In genomic region chr11:66961814-66962213, GRCh38 we compare ENCODE assay signal across 21 cellular contexts. TPM values are rescaled to one million over a fixed set of nuclear protein-coding genes. Genes with fewer than 3 reads are reported as not detected.
"Had no signal": no experiment of that assay in that cellular context is flagged by ENCODE, and none has a peak within 500 bp of the region (broad histone marks: within the 10 kb centered on the region; RNA-seq: fewer than 3 reads in every experiment).

No MANE protein-coding gene starts in this region.

RNA-seq across cellular contexts. Expression of gene C11orf86, which starts 13.3 kb away (rescaled TPM):
- total RNA-seq: kidney epithelial cell, left ventricle myocardium inferior, lower leg skin, lung, mesothelial cell of epicardium, mononuclear cell, natural killer cell, omental fat pad, progenitor cell of endocrine pancreas, pulmonary artery endothelial cell, renal cortical epithelial cell, right atrium auricular region, right lobe of liver, skeletal muscle tissue, smooth muscle cell, temporal lobe, tibial nerve, ureter, uterus had no signal
- polyA plus RNA-seq: lung, neural cell, ovary, smooth muscle cell had no signal
